Comparison of ENCODE assay signal across 20 cellular contexts in the genomic region with DNA sequence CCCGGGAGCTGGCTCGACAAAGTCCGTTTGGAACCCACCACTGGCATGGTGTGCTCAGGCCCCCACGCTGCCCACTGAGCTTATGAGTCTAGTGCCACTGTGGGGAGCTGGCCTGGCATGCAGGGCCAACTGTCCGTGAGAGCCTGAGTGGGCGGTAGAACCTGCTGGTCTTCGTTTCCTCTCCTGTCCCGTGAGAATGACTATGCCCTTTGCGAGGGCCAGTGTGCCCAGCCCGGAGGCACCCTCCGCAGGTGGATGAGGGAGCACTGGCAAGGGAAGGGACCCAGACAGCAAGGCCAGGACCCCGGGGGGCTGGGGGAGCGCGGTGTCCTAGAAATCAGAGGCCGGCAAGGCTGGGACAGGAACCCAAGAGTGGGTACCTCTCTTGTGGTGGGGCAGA.
"Had no signal": no experiment of that assay in that cellular context is flagged by ENCODE, and none has a peak within 500 bp of the region (broad histone marks: within the 10 kb centered on the region; RNA-seq: fewer than 3 reads in every experiment).

No MANE protein-coding gene starts in this region.

- H3K4me3 ChIP-seq: cardiac muscle cell, PC-9 had no signal

- H3K9me3 Mint-ChIP-seq: activated naive CD4-positive, alpha-beta T cell treated with anti-CD3 and anti-CD28 coated beads, Interleukin-2, amount 50 U/mL, for 72 hours; activated naive CD8-positive, alpha-beta T cell treated with anti-CD3 and anti-CD28 coated beads, Interleukin-2, amount 50 U/mL, for 24 hours; activated T-cell treated with anti-CD3 and anti-CD28 coated beads, Interleukin-2, amount 50 U/mL, for 24 hours; activated T-helper 1 cell treated with anti-CD3 and anti-CD28 coated beads, Interleukin-12 subunit alpha, Interleukin-12 subunit beta, Interleukin-2, Interleukin-4 antibody, amounts not matched to agents 30 ng/mL and 10 ng/mL and 1 ng/mL, durations not matched to agents 14 hours and 24 hours and 36 hours; T-helper 1 cell treated with Interleukin-12 subunit alpha and Interleukin-12 subunit beta and Interleukin-4 antibody, amounts not matched to agents 30 μg/mL and 1 μg/mL, for 36 hours had no signal

- H3K36me3 ChIP-seq: brain microvascular endothelial cell, cardiac muscle cell had no signal

- H3K4me3 Mint-ChIP-seq: activated CD8-positive, alpha-beta memory T cell treated with anti-CD3 and anti-CD28 coated beads, Interleukin-2, amount 10 ng/mL, durations not matched to agents 7 days and 5 days; activated naive CD8-positive, alpha-beta T cell treated with anti-CD3 and anti-CD28 coated beads, Interleukin-2, amount 50 U/mL, for 24 hours; activated T-cell treated with anti-CD3 and anti-CD28 coated beads, Interleukin-2, amount 50 U/mL, for 24 hours; activated T-helper 1 cell treated with anti-CD3 and anti-CD28 coated beads, Interleukin-12 subunit alpha, Interleukin-12 subunit beta, Interleukin-2, Interleukin-4 antibody, amounts not matched to agents 30 ng/mL and 10 ng/mL and 1 ng/mL, durations not matched to agents 14 hours and 24 hours and 36 hours; T-helper 1 cell treated with Interleukin-12 subunit alpha and Interleukin-12 subunit beta and Interleukin-4 antibody, amounts not matched to agents 30 μg/mL and 1 μg/mL, for 36 hours had no signal

- ATAC-seq: activated CD4-positive, CD25-positive, alpha-beta regulatory T cell treated with anti-CD3 and anti-CD28 coated beads, Interleukin-2, amount 50 U/mL, for 24 hours; activated CD8-positive, alpha-beta memory T cell treated with anti-CD3 and anti-CD28 coated beads, Interleukin-2, amount 10 ng/mL, durations not matched to agents 7 days and 5 days; activated naive CD4-positive, alpha-beta T cell treated with anti-CD3 and anti-CD28 coated beads, Interleukin-2, amount 50 U/mL, for 72 hours; activated naive CD8-positive, alpha-beta T cell treated with anti-CD3 and anti-CD28 coated beads, Interleukin-2, amount 50 U/mL, for 24 hours had no signal

- H3K27ac Mint-ChIP-seq: activated CD8-positive, alpha-beta memory T cell treated with anti-CD3 and anti-CD28 coated beads, Interleukin-2, amount 10 ng/mL, durations not matched to agents 7 days and 5 days; activated naive CD4-positive, alpha-beta T cell treated with anti-CD3 and anti-CD28 coated beads, Interleukin-2, amount 50 U/mL, for 72 hours; activated naive CD8-positive, alpha-beta T cell treated with anti-CD3 and anti-CD28 coated beads, Interleukin-2, amount 50 U/mL, for 24 hours; activated T-cell treated with anti-CD3 and anti-CD28 coated beads, Interleukin-2, amount 50 U/mL, for 24 hours; activated T-helper 1 cell treated with anti-CD3 and anti-CD28 coated beads, Interleukin-12 subunit alpha, Interleukin-12 subunit beta, Interleukin-2, Interleukin-4 antibody, amounts not matched to agents 30 ng/mL and 10 ng/mL and 1 ng/mL, durations not matched to agents 14 hours and 24 hours and 36 hours; T-helper 1 cell treated with Interleukin-12 subunit alpha and Interleukin-12 subunit beta and Interleukin-4 antibody, amounts not matched to agents 30 μg/mL and 1 μg/mL, for 36 hours had no signal

- H2AFZ ChIP-seq: PC-9 had no signal

- H3K27ac ChIP-seq: brain microvascular endothelial cell, cardiac muscle cell, PC-9 had no signal

- H3K4me2 ChIP-seq: PC-9 had no signal

- DNase-seq: activated CD4-positive, alpha-beta T cell treated with anti-CD3 and anti-CD28 coated beads for 48 hours; activated CD4-positive, alpha-beta T cell treated with anti-CD3 and anti-CD28 coated beads, Interleukin-2, amount 50 U/mL, for 48 hours; activated CD8-positive, alpha-beta memory T cell treated with anti-CD3 and anti-CD28 coated beads, Interleukin-2, amount 10 ng/mL, durations not matched to agents 7 days and 5 days; activated effector memory CD4-positive, alpha-beta T cell treated with Interleukin-2 at 50 U/mL for 16 hours; activated naive CD4-positive, alpha-beta T cell; activated naive CD8-positive, alpha-beta T cell treated with anti-CD3 and anti-CD28 coated beads, Interleukin-2, amount 50 U/mL, for 24 hours; activated T-cell treated with anti-CD3 and anti-CD28 coated beads, Interleukin-2, amount 50 U/mL, for 24 hours; amniotic stem cell; brain microvascular endothelial cell; MM.1S; NCI-H1694 treated with DMSO at 0.1 percent for 48 hours; NCI-H2029 treated with DMSO at 0.1 percent for 48 hours; NCI-H510A treated with DMSO at 0.1 percent for 48 hours; PC-9; SHP77 treated with DMSO at 0.1 percent for 48 hours had no signal

- H3K36me3 Mint-ChIP-seq: activated CD8-positive, alpha-beta memory T cell treated with anti-CD3 and anti-CD28 coated beads, Interleukin-2, amount 10 ng/mL, durations not matched to agents 7 days and 5 days; activated naive CD4-positive, alpha-beta T cell treated with anti-CD3 and anti-CD28 coated beads, Interleukin-2, amount 50 U/mL, for 72 hours had no signal
